Comparison of ENCODE assay signal across 13 cellular contexts in genomic region chr1:223180803-223181321, GRCh38. TPM values are rescaled to one million over a fixed set of nuclear protein-coding genes. Genes with fewer than 3 reads are reported as not detected.
A peak's percentile ranks its signal among the peaks of the same experiment; 100 is the strongest.
DNase-seq lines count a peak whose midpoint lies in the region; ATAC-seq, FAIRE-seq and TF ChIP-seq lines count a peak whose summit lies in the region.
"Had no signal": no experiment of that assay in that cellular context is flagged by ENCODE, and none has a peak within 500 bp of the region (broad histone marks: within the 10 kb centered on the region; RNA-seq: fewer than 3 reads in every experiment).

No MANE protein-coding gene starts in this region.

- H3K4me2 ChIP-seq in HepG2 (ENCODE audit: low read depth, low read length), result no peak overlapping the region
- no peak overlapping the region for H3K4me2 ChIP-seq in mesendoderm (ENCODE audit: low read length)

- H3K36me3 ChIP-seq in liver (ENCODE audit: control insufficient read depth in 4 of 4, insufficient read depth in 3 of 4, low read depth in 1 of 4, low read length in 3 of 4), result no peaks in the 10 kb centered on the region
- no peaks in the 10 kb centered on the region for H3K36me3 ChIP-seq in HepG2 (replicated peaks in 1 of 2; ENCODE audit: control insufficient read depth in 1 of 2, insufficient read depth in 2 of 2, low read length in 2 of 2)
- no peaks in the 10 kb centered on the region for H3K36me3 ChIP-seq in body of pancreas (replicated peaks in 1 of 2; ENCODE audit: insufficient read depth in 1 of 2, low read depth in 2 of 2)
- no peaks in the 10 kb centered on the region for H3K36me3 ChIP-seq in left lung
- no peaks in the 10 kb centered on the region for H3K36me3 ChIP-seq in vagina
- no peaks in the 10 kb centered on the region for H3K36me3 ChIP-seq in mesendoderm (ENCODE audit: control insufficient read depth, insufficient read depth, low read length)

- no peak for TF ChIP-seq POLR2A in HepG2 (IDR thresholded peaks at IDR 0.05; ENCODE audit: insufficient read depth in 1 of 2, low read depth in 2 of 2, low read length in 2 of 2)
- peak in 1 of 3 donors; percentile 13 for TF ChIP-seq POLR2A in body of pancreas (IDR thresholded peaks at IDR 0.05)
- no peak for TF ChIP-seq POLR2A in vagina (IDR thresholded peaks at IDR 0.05)

- DNase-seq in HepG2 (ENCODE audit: low spot score) (no peak), body of pancreas (peak in 1 of 4 donors; percentile 66), left lung (peak in 1 of 2 donors; percentile 63), vagina (ENCODE audit: extremely low spot score in 2 of 2) (peak in 1 of 2 donors; percentile 65), posterior vena cava (ENCODE audit: low spot score) (no peak), mesendoderm (no peak)
- DNase-seq in stimulated activated naive CD4-positive, alpha-beta T cell treated with Interleukin-2 at 50 U/mL for 16 hours (lab: John Stamatoyannopoulos, UW), result no peak
- DNase-seq: effector CD4-positive, alpha-beta T cell; H7; stimulated activated CD4-positive, alpha-beta T cell treated with anti-CD3 and anti-CD28 coated beads, Interleukin-2, amount 100 ng/mL, for 24 hours; T-helper 9 cell had no signal

- peaks cover 18 to 39% (median 33%) of the 10 kb centered on the region in 4 donors for H3K4me1 ChIP-seq in liver (ENCODE audit: control insufficient read depth in 4 of 4, insufficient read depth in 4 of 4, low read length in 3 of 4)
- H3K4me1 ChIP-seq in HepG2 (ENCODE audit: insufficient read depth, low read length), result peaks cover 10% of the 10 kb centered on the region
- H3K4me1 ChIP-seq in body of pancreas, result peaks cover 43% of the 10 kb centered on the region
- H3K4me1 ChIP-seq in left lung, result peaks cover 17 to 57% of the 10 kb centered on the region in 2 donors
- peaks cover 22% of the 10 kb centered on the region for H3K4me1 ChIP-seq in vagina
- no peaks in the 10 kb centered on the region for H3K4me1 ChIP-seq in mesendoderm (ENCODE audit: control insufficient read depth, low read depth, low read length)

- BruUV-seq in HepG2 (replicated peaks; lab: Mats Ljungman, UMichigan), result no TSS peak

- peak; percentile 54 to 58 for TF ChIP-seq RAD21 in liver (IDR thresholded peaks at IDR 0.05)
- no peak for TF ChIP-seq RAD21 in HepG2 (CRISPR knock-in tag; IDR thresholded peaks at IDR 0.05)

- H3K23ac ChIP-seq in mesendoderm (ENCODE audit: low read length), result no peak overlapping the region

- no peak overlapping the region for H3K18ac ChIP-seq in mesendoderm (ENCODE audit: low read length)

- FAIRE-seq in HepG2 (lab: Jason Lieb, UNC), result no peak
- FAIRE-seq: urothelium cell line had no signal

- H4K5ac ChIP-seq in mesendoderm (ENCODE audit: low read length), result no peak overlapping the region

- no peak overlapping the region for H2BK15ac ChIP-seq in mesendoderm (replicated peaks; ENCODE audit: low read depth)

- no peak overlapping the region for H2AK5ac ChIP-seq in mesendoderm (ENCODE audit: low read length)

- H2AFZ ChIP-seq in HepG2 (ENCODE audit: low read length), result no peak overlapping the region

- WGBS in liver, result 33% methylated on average over 5 of the region's 5 CpGs
- WGBS in HepG2 (ENCODE audit: low lambda C conversion rate), result 9% methylated on average over 5 of the region's 5 CpGs
- 34 to 52% methylated on average over 5 of the region's 5 CpGs for WGBS in body of pancreas, 2 donors
- WGBS in mesendoderm (ENCODE audit: extremely low coverage, insufficient coverage, low lambda C conversion rate), result no CpG with 5 or more reads among the region's 5 CpGs

- H3K9ac ChIP-seq in liver (ENCODE audit: low read depth in 1 of 2, low read length in 2 of 2) (no peak overlapping the region), HepG2 (ENCODE audit: insufficient read depth, low read depth, low read length) (no peak overlapping the region), mesendoderm (ENCODE audit: low read length) (no peak overlapping the region)

- H3K27me3 ChIP-seq in liver (ENCODE audit: control insufficient read depth in 4 of 4, insufficient read depth in 4 of 4, low read length in 3 of 4) (no peaks in the 10 kb centered on the region), HepG2 (ENCODE audit: control insufficient read depth in 1 of 2, insufficient read depth in 2 of 2, low read length in 2 of 2) (peaks cover 0 to 6% of the 10 kb centered on the region in 2 experiments; a peak in 1 of 5 replicates), body of pancreas (no peaks in the 10 kb centered on the region), left lung (no peaks in the 10 kb centered on the region), vagina (no peaks in the 10 kb centered on the region), mesendoderm (ENCODE audit: insufficient read depth, low read length, poor library complexity) (no peaks in the 10 kb centered on the region)

- no peak for ATAC-seq in HepG2
- ATAC-seq in body of pancreas, result peak; percentile 79
- peak; percentile 89 for ATAC-seq in left lung

- H3K56ac ChIP-seq in mesendoderm (ENCODE audit: low read length), result no peak overlapping the region

- TF ChIP-seq EP300 in HepG2 (IDR thresholded peaks at IDR 0.05; ENCODE audit: low read depth in 2 of 2, low read length in 2 of 2), result no peak
- TF ChIP-seq EP300 in HepG2 (CRISPR knock-in tag; IDR thresholded peaks at IDR 0.05; ENCODE audit: borderline replicate concordance), result no peak

- H3K4me3 ChIP-seq in liver (ENCODE audit: low read depth in 1 of 3, low read length in 3 of 3), result no peak overlapping the region
- no peak overlapping the region for H3K4me3 ChIP-seq in HepG2 (replicated peaks in 1 of 3; ENCODE audit: insufficient read depth in 1 of 3, low read depth in 2 of 3, low read length in 3 of 3)
- H3K4me3 ChIP-seq in body of pancreas, result no peak overlapping the region
- no peak overlapping the region for H3K4me3 ChIP-seq in left lung
- no peak overlapping the region for H3K4me3 ChIP-seq in vagina
- no peak overlapping the region for H3K4me3 ChIP-seq in mesendoderm (ENCODE audit: low read length)

- H3K79me2 ChIP-seq in HepG2 (ENCODE audit: insufficient read depth, low read length) (no peaks in the 10 kb centered on the region), mesendoderm (ENCODE audit: control insufficient read depth, insufficient read depth, low read length) (no peaks in the 10 kb centered on the region)

- CTCF ChIA-PET in HepG2 (lab: Yijun Ruan, JAX; ENCODE audit: low intra/inter-chr PET ratio, low total read pairs), result no interaction called here

- no peak overlapping the region for H2BK120ac ChIP-seq in mesendoderm (ENCODE audit: low read depth, low read length)

- H3K9me3 ChIP-seq in liver (ENCODE audit: control insufficient read depth in 4 of 4, low read length in 3 of 4) (no peaks in the 10 kb centered on the region), HepG2 (ENCODE audit: low read length) (no peaks in the 10 kb centered on the region), body of pancreas (no peaks in the 10 kb centered on the region), left lung (no peaks in the 10 kb centered on the region), vagina (no peaks in the 10 kb centered on the region)

- TF ChIP-seq CTCF in liver (IDR thresholded peaks at IDR 0.05; ENCODE audit: low read depth, low read length, missing input control) (no peak), HepG2 (CRISPR knock-in tag; IDR thresholded peaks at IDR 0.05) (no peak), body of pancreas (IDR thresholded peaks at IDR 0.05) (no peak), left lung (IDR thresholded peaks at IDR 0.05) (no peak), vagina (IDR thresholded peaks at IDR 0.05) (no peak)

- no peak overlapping the region for H4K8ac ChIP-seq in mesendoderm (ENCODE audit: low read depth, low read length)

- H3K27ac ChIP-seq in liver (ENCODE audit: low read depth in 1 of 2, low read length in 2 of 2) (peak overlapping the region; percentile 74 to 85), HepG2 (ENCODE audit: extremely low read length, insufficient read depth, low read length) (no peak overlapping the region), body of pancreas (peak overlapping the region; percentile 1 to 88 (median 57)), left lung (peak overlapping the region; percentile 57 to 69), vagina (peak overlapping the region; percentile 68), mesendoderm (ENCODE audit: low read depth, low read length) (no peak overlapping the region)

- in situ Hi-C loops in HepG2 (cut with HindIII; ENCODE audit: extremely low pct_ligation_motif_present, low pct_unique_long_range_greater_than_20kb), result no loop called here

- no peak overlapping the region for H2BK5ac ChIP-seq in mesendoderm (ENCODE audit: low read length)

- no peaks in the 10 kb centered on the region for H4K20me1 ChIP-seq in HepG2 (ENCODE audit: insufficient read depth, low read length)

- H3K79me1 ChIP-seq in mesendoderm (ENCODE audit: low read length), result no peaks in the 10 kb centered on the region

- no peak overlapping the region for H3K4ac ChIP-seq in mesendoderm (ENCODE audit: low read depth, low read length)

- intact Hi-C loops in HepG2 (cut with micrococcal nuclease; ENCODE audit: unreplicated experiment), result no loop called here
- intact Hi-C loops in body of pancreas (cut with DNase I), result no loop called here
- intact Hi-C loops in left lung (cut with DNase I), result no loop called here
- intact Hi-C loops in vagina (cut with DNase I), result no loop called here
- intact Hi-C loops in posterior vena cava (cut with DNase I), result no loop called here

- POLR2A ChIA-PET in HepG2 (lab: Yijun Ruan, JAX), result no interaction called here

RNA-seq across cellular contexts. Expression of gene TLR5, which starts 37.8 kb away (rescaled TPM):
- total RNA-seq in liver, result 1 to 10 TPM in 1 of 2 donors, under 1 TPM in 1; 0.93 to 2.4 TPM
- 1 to 10 TPM; 1.1 to 2.0 TPM for polyA plus RNA-seq in liver
- not detected in 2 replicates for total RNA-seq in HepG2 (2016; rRNA removed; fragmentation: Illumina TruSeq; extraction: Trizol)
- total RNA-seq in HepG2 (2016; cell fraction: cytosol; rRNA removed; fragmentation: Illumina TruSeq; extraction: Trizol; ENCODE audit: low read depth), result not detected in 2 replicates
- total RNA-seq in HepG2 (2016; cell fraction: insoluble cytoplasmic fraction; rRNA removed; fragmentation: Illumina TruSeq; extraction: Trizol), result not detected in 2 replicates
- not detected in 2 replicates for total RNA-seq in HepG2 (2016; cell fraction: membrane; rRNA removed; fragmentation: Illumina TruSeq; extraction: Trizol)
- total RNA-seq in HepG2 (2016; cell fraction: nucleus; rRNA removed; fragmentation: Illumina TruSeq; extraction: Trizol), result not detected in 2 replicates
- not detected in 2 replicates for polyA plus RNA-seq in HepG2 (2011; rRNA removed)
- polyA plus RNA-seq in HepG2 (2011; cell fraction: cytosol; rRNA removed), result not detected in 2 replicates
- not detected in 2 replicates for polyA plus RNA-seq in HepG2 (2011; cell fraction: nucleus; rRNA removed)
- not detected in 2 replicates for polyA plus RNA-seq in HepG2 (2012)
- not detected in 2 replicates for polyA plus RNA-seq in HepG2 (2016; cell fraction: cytosol; fragmentation: Illumina TruSeq; extraction: Trizol; ENCODE audit: low read depth)
- polyA plus RNA-seq in HepG2 (2016; cell fraction: insoluble cytoplasmic fraction; fragmentation: Illumina TruSeq; extraction: Trizol; ENCODE audit: low read depth), result not detected in 2 replicates
- polyA plus RNA-seq in HepG2 (2016; cell fraction: membrane; fragmentation: Illumina TruSeq; extraction: Trizol; ENCODE audit: low read depth), result not detected in 2 replicates
- polyA plus RNA-seq in HepG2 (2016; cell fraction: nucleus; fragmentation: Illumina TruSeq; extraction: Trizol; ENCODE audit: insufficient read depth, low read depth), result not detected in 2 replicates
- 0.05 TPM in 1 of 2 replicates, not detected in the other for polyA minus RNA-seq in HepG2 (2011; rRNA and poly(A)+ RNA removed; ENCODE audit: low replicate concordance)
- polyA minus RNA-seq in HepG2 (2011; cell fraction: cytosol; rRNA and poly(A)+ RNA removed), result not detected in 2 replicates
- not detected in 2 replicates for polyA minus RNA-seq in HepG2 (2011; cell fraction: nucleus; rRNA and poly(A)+ RNA removed)
- total RNA-seq in body of pancreas, result 10 to 100 TPM in 1 of 2 donors, 1 to 10 TPM in 1; 8.2 to 10.1 TPM
- 10 to 100 TPM; 14.7 to 27.6 TPM for total RNA-seq in left lung
- total RNA-seq in vagina, result 15.2 TPM
- total RNA-seq in posterior vena cava, result 10 to 100 TPM in 1 of 2 donors, 1 to 10 TPM in 1; 5.2 to 11.2 TPM
- 0.25 TPM for polyA plus RNA-seq in mesendoderm (2013, experiment 1 of 2)
- polyA plus RNA-seq in mesendoderm (2013, experiment 2 of 2), result 0.21 TPM

Comparison
In these comparisons a context has a peak if more than half of its experiments do, and no peak if none do; other contexts are left out.
1. H3K27ac ChIP-seq: peak in liver (2 of 2), body of pancreas (4 of 4), left lung (2 of 2) and vagina (single experiment); none in HepG2 (single experiment) and mesendoderm (single experiment).